8 cellular contexts compared by ENCODE assay signal in the genomic region with DNA sequence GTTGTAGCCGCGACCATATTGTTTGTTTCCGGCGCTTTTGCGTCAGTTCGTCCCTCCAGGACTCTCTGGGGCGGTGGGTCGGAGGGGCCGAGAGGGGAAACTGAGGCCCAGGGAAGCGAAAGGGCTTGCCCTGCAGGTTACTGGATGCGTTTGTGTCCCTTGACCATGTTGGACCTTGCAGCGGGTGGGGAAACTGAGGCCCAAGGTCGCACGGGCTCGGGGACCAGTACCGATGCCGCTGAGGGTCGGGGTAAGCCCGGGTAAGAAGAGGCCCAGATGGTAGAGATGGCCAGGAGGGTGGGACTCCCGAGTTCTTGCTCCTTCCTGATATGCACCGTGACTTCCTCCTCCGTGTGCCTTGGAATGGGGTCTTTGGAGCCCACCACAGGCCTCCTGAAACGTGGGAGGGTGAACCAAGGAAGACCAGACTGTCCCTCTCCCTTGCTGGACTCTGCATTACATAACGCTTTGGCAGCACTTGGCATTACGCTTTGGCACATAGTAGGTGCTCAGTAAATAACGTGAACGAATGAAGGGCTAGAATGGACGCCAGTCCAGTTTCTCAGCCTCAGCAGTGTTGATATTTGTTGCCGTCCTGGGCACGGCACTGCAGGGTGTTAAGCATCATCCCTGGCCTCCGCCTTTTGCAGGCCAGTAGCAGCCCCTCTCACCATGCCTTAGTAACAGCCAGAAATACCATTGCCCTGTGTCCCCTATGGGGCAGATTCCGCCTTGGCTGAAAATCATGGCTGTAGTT. TPM values are rescaled to one million over a fixed set of nuclear protein-coding genes. Genes with fewer than 3 reads are reported as not detected.
DNase-seq lines count a peak whose midpoint lies in the region; ATAC-seq and TF ChIP-seq lines count a peak whose summit lies in the region.

No MANE protein-coding gene starts in this region.

- H3K27ac ChIP-seq in subcutaneous abdominal adipose tissue (ENCODE audit: low read depth, low read length), result no peak overlapping the region

- CTCF ChIA-PET in activated CD4-positive, alpha-beta T cell treated with anti-CD3 and anti-CD28 coated beads for 36 hours (lab: Charles Lee), result interaction anchor here (0.7 to 3.2 kb wide), 4 partner anchors 24 to 189 kb away, joined by 3 to 13 read pairs (median 5); no protein-coding TSS in a partner anchor
- CTCF ChIA-PET in WTC11 (lab: Charles Lee), result interaction anchor here (1.0 to 1.4 kb wide), 2 partner anchors 12 to 120 kb away, joined by 3 to 11 read pairs; no protein-coding TSS in a partner anchor

- no peaks in the 10 kb centered on the region for H3K36me3 ChIP-seq in subcutaneous abdominal adipose tissue (ENCODE audit: control insufficient read depth in 5 of 5, insufficient read depth in 5 of 5, low read length in 5 of 5)

- H3K27me3 ChIP-seq in subcutaneous abdominal adipose tissue (ENCODE audit: control insufficient read depth in 5 of 5, insufficient read depth in 4 of 5, low read length in 5 of 5), result no peaks in the 10 kb centered on the region

- H3K4me3 ChIP-seq in iPS-18c (ENCODE audit: insufficient read depth, low read depth, low read length) (peak overlapping the region; percentile 78), subcutaneous abdominal adipose tissue (ENCODE audit: low read depth in 1 of 5, low read length in 5 of 5) (peak overlapping the region; percentile 70 to 86 (median 75))

- H3K9me3 ChIP-seq in iPS-18c (ENCODE audit: control insufficient read depth, insufficient read depth, low read length), result no peaks in the 10 kb centered on the region
- H3K9me3 ChIP-seq in subcutaneous abdominal adipose tissue (ENCODE audit: control insufficient read depth in 5 of 5, low read length in 5 of 5), result no peaks in the 10 kb centered on the region

- no peak for TF ChIP-seq CTCF in WTC11 (IDR thresholded peaks at IDR 0.05)

- H3K27ac Mint-ChIP-seq in activated CD4-positive, alpha-beta T cell treated with anti-CD3 and anti-CD28 coated beads for 36 hours, result peak overlapping the region; percentile 90
- H3K27ac Mint-ChIP-seq in WTC11, result peak overlapping the region; percentile 93

- POLR2A ChIA-PET in activated CD4-positive, alpha-beta T cell treated with anti-CD3 and anti-CD28 coated beads for 36 hours (lab: Charles Lee), result no interaction called here
- POLR2A ChIA-PET in WTC11 (lab: Charles Lee), result no interaction called here

- H3K4me3 Mint-ChIP-seq in activated CD4-positive, alpha-beta T cell treated with anti-CD3 and anti-CD28 coated beads for 36 hours, result peak overlapping the region; percentile 93
- peak overlapping the region; percentile 96 for H3K4me3 Mint-ChIP-seq in WTC11

- intact Hi-C loops in activated CD4-positive, alpha-beta T cell treated with anti-CD3 and anti-CD28 coated beads for 36 hours (cut with DNase I, micrococcal nuclease), result loop anchor here in 1 of 2 experiments (2.0 to 10.0 kb wide), 7 partner anchors 221 to 1574 kb away; a partner anchor contains a TSS
- intact Hi-C loops in head of caudate nucleus (cut with DNase I), result loop anchor here (5.0 to 10.0 kb wide), 2 partner anchors 52 to 156 kb away; a partner anchor contains a TSS

- peaks cover 51% of the 10 kb centered on the region for H3K4me1 Mint-ChIP-seq in activated CD4-positive, alpha-beta T cell treated with anti-CD3 and anti-CD28 coated beads for 36 hours
- peaks cover 64% of the 10 kb centered on the region for H3K4me1 Mint-ChIP-seq in WTC11

- H3K4me1 ChIP-seq in subcutaneous abdominal adipose tissue (ENCODE audit: control insufficient read depth in 5 of 5, insufficient read depth in 5 of 5, low read length in 5 of 5), result peaks cover 7 to 52% (median 40%) of the 10 kb centered on the region in 5 donors

- H3K36me3 Mint-ChIP-seq in activated CD4-positive, alpha-beta T cell treated with anti-CD3 and anti-CD28 coated beads for 36 hours (ENCODE audit: low read depth), result peaks cover 33% of the 10 kb centered on the region
- peaks cover 24% of the 10 kb centered on the region for H3K36me3 Mint-ChIP-seq in WTC11

- H3K9me3 Mint-ChIP-seq in activated CD4-positive, alpha-beta T cell treated with anti-CD3 and anti-CD28 coated beads for 36 hours (ENCODE audit: low read depth), result no peaks in the 10 kb centered on the region
- H3K9me3 Mint-ChIP-seq in WTC11, result no peaks in the 10 kb centered on the region

- H3K27me3 Mint-ChIP-seq in activated CD4-positive, alpha-beta T cell treated with anti-CD3 and anti-CD28 coated beads for 36 hours, result no peaks in the 10 kb centered on the region
- H3K27me3 Mint-ChIP-seq in WTC11 (ENCODE audit: low read depth), result no peaks in the 10 kb centered on the region

- peak overlapping the region; percentile 11 to 85 (median 83) for H3K9ac ChIP-seq in subcutaneous abdominal adipose tissue (ENCODE audit: low read length in 5 of 5)

- no peak for ATAC-seq in activated CD4-positive, alpha-beta T cell treated with anti-CD3 and anti-CD28 coated beads for 36 hours
- ATAC-seq in WTC11, result no peak

- DNase-seq in activated CD4-positive, alpha-beta T cell treated with anti-CD3 and anti-CD28 coated beads for 36 hours, result no peak
- no peak for DNase-seq in activated CD4-positive, alpha-beta T cell treated with anti-CD3 and anti-CD28 coated beads, Interleukin-2, amount 50 U/mL, for 4 hours
- no peak for DNase-seq in WTC11 (ENCODE audit: low spot score)
- DNase-seq in head of caudate nucleus, result no peak
- no peak for DNase-seq in AG20443 (ENCODE audit: low spot score)
- DNase-seq in NCI-H2196 (lab: John Stamatoyannopoulos, UW; ENCODE audit: unreplicated experiment), result no peak

TF ChIP-seq in WTC11, 78 proteins besides CTCF, POLR2A, EP300 and RAD21:
- TF ChIP-seq SMAD4 (CRISPR knock-in tag; IDR thresholded peaks at IDR 0.05) (no peak), EMX1 (CRISPR knock-in tag; IDR thresholded peaks at IDR 0.05) (peak; percentile 45; the same call in 1 of the 2 replicates), TEAD4 (CRISPR knock-in tag; IDR thresholded peaks at IDR 0.05) (0 out of 2 replicates have a peak, but pooled peaks have one; percentile 21), ZNF263 (CRISPR knock-in tag; IDR thresholded peaks at IDR 0.05; ENCODE audit: low read depth) (no peak), NR2C2 (CRISPR knock-in tag; IDR thresholded peaks at IDR 0.05) (no peak), MYBL2 (CRISPR knock-in tag; IDR thresholded peaks at IDR 0.05) (peak; percentile 5; the same call in 1 of the 2 replicates), NFATC4 (CRISPR knock-in tag; IDR thresholded peaks at IDR 0.05) (peak; percentile 53; the same call in 1 of the 2 replicates)
- TF ChIP-seq, protein P1, sequence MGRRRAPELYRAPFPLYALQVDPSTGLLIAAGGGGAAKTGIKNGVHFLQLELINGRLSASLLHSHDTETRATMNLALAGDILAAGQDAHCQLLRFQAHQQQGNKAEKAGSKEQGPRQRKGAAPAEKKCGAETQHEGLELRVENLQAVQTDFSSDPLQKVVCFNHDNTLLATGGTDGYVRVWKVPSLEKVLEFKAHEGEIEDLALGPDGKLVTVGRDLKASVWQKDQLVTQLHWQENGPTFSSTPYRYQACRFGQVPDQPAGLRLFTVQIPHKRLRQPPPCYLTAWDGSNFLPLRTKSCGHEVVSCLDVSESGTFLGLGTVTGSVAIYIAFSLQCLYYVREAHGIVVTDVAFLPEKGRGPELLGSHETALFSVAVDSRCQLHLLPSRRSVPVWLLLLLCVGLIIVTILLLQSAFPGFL (CRISPR knock-in tag; IDR thresholded peaks at IDR 0.05; ENCODE audit: borderline replicate concordance), result no peak
- TF ChIP-seq, protein P2, sequence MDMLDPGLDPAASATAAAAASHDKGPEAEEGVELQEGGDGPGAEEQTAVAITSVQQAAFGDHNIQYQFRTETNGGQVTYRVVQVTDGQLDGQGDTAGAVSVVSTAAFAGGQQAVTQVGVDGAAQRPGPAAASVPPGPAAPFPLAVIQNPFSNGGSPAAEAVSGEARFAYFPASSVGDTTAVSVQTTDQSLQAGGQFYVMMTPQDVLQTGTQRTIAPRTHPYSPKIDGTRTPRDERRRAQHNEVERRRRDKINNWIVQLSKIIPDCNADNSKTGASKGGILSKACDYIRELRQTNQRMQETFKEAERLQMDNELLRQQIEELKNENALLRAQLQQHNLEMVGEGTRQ (CRISPR knock-in tag; IDR thresholded peaks at IDR 0.05), result no peak
- TF ChIP-seq, protein P3, sequence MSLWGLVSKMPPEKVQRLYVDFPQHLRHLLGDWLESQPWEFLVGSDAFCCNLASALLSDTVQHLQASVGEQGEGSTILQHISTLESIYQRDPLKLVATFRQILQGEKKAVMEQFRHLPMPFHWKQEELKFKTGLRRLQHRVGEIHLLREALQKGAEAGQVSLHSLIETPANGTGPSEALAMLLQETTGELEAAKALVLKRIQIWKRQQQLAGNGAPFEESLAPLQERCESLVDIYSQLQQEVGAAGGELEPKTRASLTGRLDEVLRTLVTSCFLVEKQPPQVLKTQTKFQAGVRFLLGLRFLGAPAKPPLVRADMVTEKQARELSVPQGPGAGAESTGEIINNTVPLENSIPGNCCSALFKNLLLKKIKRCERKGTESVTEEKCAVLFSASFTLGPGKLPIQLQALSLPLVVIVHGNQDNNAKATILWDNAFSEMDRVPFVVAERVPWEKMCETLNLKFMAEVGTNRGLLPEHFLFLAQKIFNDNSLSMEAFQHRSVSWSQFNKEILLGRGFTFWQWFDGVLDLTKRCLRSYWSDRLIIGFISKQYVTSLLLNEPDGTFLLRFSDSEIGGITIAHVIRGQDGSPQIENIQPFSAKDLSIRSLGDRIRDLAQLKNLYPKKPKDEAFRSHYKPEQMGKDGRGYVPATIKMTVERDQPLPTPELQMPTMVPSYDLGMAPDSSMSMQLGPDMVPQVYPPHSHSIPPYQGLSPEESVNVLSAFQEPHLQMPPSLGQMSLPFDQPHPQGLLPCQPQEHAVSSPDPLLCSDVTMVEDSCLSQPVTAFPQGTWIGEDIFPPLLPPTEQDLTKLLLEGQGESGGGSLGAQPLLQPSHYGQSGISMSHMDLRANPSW (CRISPR knock-in tag; conservative IDR thresholded peaks at IDR 0.05; ENCODE audit: low read depth), result no peak

RNA-seq across cellular contexts. Expression of a gene that starts 0.7 kb away (rescaled TPM):
- total RNA-seq in activated CD4-positive, alpha-beta T cell treated with anti-CD3 and anti-CD28 coated beads for 36 hours, result 10 to 100 TPM; 77.0 to 78.9 TPM
- 126 to 161 TPM (median 137 TPM) in 3 replicates for total RNA-seq in WTC11 (2021)

RNA-seq across cellular contexts. Expression of a gene that starts 2.8 kb away (rescaled TPM):
- 10 to 100 TPM; 42.0 to 46.8 TPM for total RNA-seq in activated CD4-positive, alpha-beta T cell treated with anti-CD3 and anti-CD28 coated beads for 36 hours
- total RNA-seq in WTC11 (2021), result 89.4 to 109 TPM (median 89.7 TPM) in 3 replicates

RNA-seq across cellular contexts. Expression of a gene that starts 54.4 kb away (rescaled TPM):
- 10 to 100 TPM; 32.9 to 38.4 TPM for total RNA-seq in activated CD4-positive, alpha-beta T cell treated with anti-CD3 and anti-CD28 coated beads for 36 hours
- 34.8 to 39.8 TPM (median 38.8 TPM) in 3 replicates for total RNA-seq in WTC11 (2021)

RNA-seq across cellular contexts. Expression of a gene that starts 59.8 kb away (rescaled TPM):
- 10 to 100 TPM; 12.6 to 18.0 TPM for total RNA-seq in activated CD4-positive, alpha-beta T cell treated with anti-CD3 and anti-CD28 coated beads for 36 hours
- 28.3 to 37.7 TPM (median 37.4 TPM) in 3 replicates for total RNA-seq in WTC11 (2021)
